Comparison of ENCODE assay signal across 1 cellular context in genomic region chr12:53053223-53054111, GRCh38.
TF ChIP-seq lines count a peak whose summit lies in the region.

No MANE protein-coding gene starts in this region.

TF ChIP-seq in HepG2, 621 proteins besides CTCF, POLR2A, EP300 and RAD21 (continued from another document and continues in another):
- no peak for TF ChIP-seq RFXANK (CRISPR knock-in tag; IDR thresholded peaks at IDR 0.05)
- TF ChIP-seq ZNF687 (CRISPR knock-in tag; IDR thresholded peaks at IDR 0.05) = no peak; the same call in 1 of the 2 replicates
- no peak for TF ChIP-seq ZZZ3 (CRISPR knock-in tag; IDR thresholded peaks at IDR 0.05; ENCODE audit: borderline replicate concordance)
- no peak for TF ChIP-seq ZIK1 (CRISPR knock-in tag; IDR thresholded peaks at IDR 0.05; ENCODE audit: borderline replicate concordance, low read depth)
- TF ChIP-seq ZNF766 (CRISPR knock-in tag; IDR thresholded peaks at IDR 0.05; ENCODE audit: borderline replicate concordance) = no peak
- no peak for TF ChIP-seq AGO1 (IDR thresholded peaks at IDR 0.05; ENCODE audit: low read depth, low read length, poor library complexity, severe bottlenecking)
- TF ChIP-seq MTA1 (CRISPR knock-in tag; IDR thresholded peaks at IDR 0.05; ENCODE audit: borderline replicate concordance) = no peak
- TF ChIP-seq, protein P1, sequence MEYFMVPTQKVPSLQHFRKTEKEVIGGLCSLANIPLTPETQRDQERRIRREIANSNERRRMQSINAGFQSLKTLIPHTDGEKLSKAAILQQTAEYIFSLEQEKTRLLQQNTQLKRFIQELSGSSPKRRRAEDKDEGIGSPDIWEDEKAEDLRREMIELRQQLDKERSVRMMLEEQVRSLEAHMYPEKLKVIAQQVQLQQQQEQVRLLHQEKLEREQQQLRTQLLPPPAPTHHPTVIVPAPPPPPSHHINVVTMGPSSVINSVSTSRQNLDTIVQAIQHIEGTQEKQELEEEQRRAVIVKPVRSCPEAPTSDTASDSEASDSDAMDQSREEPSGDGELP (IDR thresholded peaks at IDR 0.05; ENCODE audit: borderline replicate concordance, low read depth) = 0 out of 2 replicates have a peak, but pooled peaks have one; percentile 33
- TF ChIP-seq PHF21A (CRISPR knock-in tag; IDR thresholded peaks at IDR 0.05) = no peak
- TF ChIP-seq TCF7 (IDR thresholded peaks at IDR 0.05; ENCODE audit: low read depth) = no peak
- 0 out of 2 replicates have a peak, but pooled peaks have one; percentile 26 for TF ChIP-seq PRDM10 (CRISPR knock-in tag; IDR thresholded peaks at IDR 0.05; ENCODE audit: low read depth)
- no peak for TF ChIP-seq ZNF512 (CRISPR knock-in tag; IDR thresholded peaks at IDR 0.05)
- TF ChIP-seq ZNF577 (CRISPR knock-in tag; IDR thresholded peaks at IDR 0.05; ENCODE audit: borderline replicate concordance, low read depth) = no peak
- TF ChIP-seq, protein P2, sequence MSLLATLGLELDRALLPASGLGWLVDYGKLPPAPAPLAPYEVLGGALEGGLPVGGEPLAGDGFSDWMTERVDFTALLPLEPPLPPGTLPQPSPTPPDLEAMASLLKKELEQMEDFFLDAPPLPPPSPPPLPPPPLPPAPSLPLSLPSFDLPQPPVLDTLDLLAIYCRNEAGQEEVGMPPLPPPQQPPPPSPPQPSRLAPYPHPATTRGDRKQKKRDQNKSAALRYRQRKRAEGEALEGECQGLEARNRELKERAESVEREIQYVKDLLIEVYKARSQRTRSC (CRISPR knock-in tag; IDR thresholded peaks at IDR 0.05; ENCODE audit: low read depth) = no peak
- TF ChIP-seq ELF4 (CRISPR knock-in tag; IDR thresholded peaks at IDR 0.05; ENCODE audit: borderline replicate concordance) = no peak
- TF ChIP-seq GTF2F1 (IDR thresholded peaks at IDR 0.05; ENCODE audit: low read length) = no peak
- no peak for TF ChIP-seq AGO2 (optimal IDR thresholded peaks at IDR 0.05; ENCODE audit: low read depth, low read length)
- no peak for TF ChIP-seq ZFP36L1 (CRISPR knock-in tag; IDR thresholded peaks at IDR 0.05)
- TF ChIP-seq GFI1 (CRISPR knock-in tag; IDR thresholded peaks at IDR 0.05; ENCODE audit: borderline replicate concordance) = 0 out of 2 replicates have a peak, but pooled peaks have one; percentile 34
- TF ChIP-seq ATRX (CRISPR knock-in tag; IDR thresholded peaks at IDR 0.05; ENCODE audit: borderline replicate concordance) = no peak
- no peak for TF ChIP-seq MTA3 (CRISPR knock-in tag; IDR thresholded peaks at IDR 0.05)
- TF ChIP-seq HES4 (CRISPR knock-in tag; IDR thresholded peaks at IDR 0.05; ENCODE audit: borderline replicate concordance) = no peak
- TF ChIP-seq E2F2 (CRISPR knock-in tag; IDR thresholded peaks at IDR 0.05; ENCODE audit: borderline replicate concordance) = no peak
- no peak for TF ChIP-seq HNRNPK (IDR thresholded peaks at IDR 0.05; ENCODE audit: low read depth, low read length, poor library complexity, severe bottlenecking)
- no peak for TF ChIP-seq ARNT2 (CRISPR knock-in tag; IDR thresholded peaks at IDR 0.05; ENCODE audit: low read depth)
- no peak for TF ChIP-seq MEF2D (CRISPR knock-in tag; IDR thresholded peaks at IDR 0.05)
- peak; percentile 79; the same call in 1 of the 2 replicates for TF ChIP-seq GATAD2A (CRISPR knock-in tag; IDR thresholded peaks at IDR 0.05)
- no peak for TF ChIP-seq BCL3 (CRISPR knock-in tag; IDR thresholded peaks at IDR 0.05)
- no peak for TF ChIP-seq JUND (CRISPR knock-in tag; IDR thresholded peaks at IDR 0.05)
- TF ChIP-seq HDAC6 (IDR thresholded peaks at IDR 0.05; ENCODE audit: low read depth, low read length) = no peak
- TF ChIP-seq JUN (CRISPR knock-in tag; IDR thresholded peaks at IDR 0.05) = no peak
- no peak for TF ChIP-seq ZSCAN20 (CRISPR knock-in tag; IDR thresholded peaks at IDR 0.05; ENCODE audit: borderline replicate concordance)
- no peak for TF ChIP-seq ZNF138 (CRISPR knock-in tag; IDR thresholded peaks at IDR 0.05; ENCODE audit: low read depth)
- no peak for TF ChIP-seq ZNF552 (CRISPR knock-in tag; IDR thresholded peaks at IDR 0.05; ENCODE audit: borderline replicate concordance)
- TF ChIP-seq, protein P3, sequence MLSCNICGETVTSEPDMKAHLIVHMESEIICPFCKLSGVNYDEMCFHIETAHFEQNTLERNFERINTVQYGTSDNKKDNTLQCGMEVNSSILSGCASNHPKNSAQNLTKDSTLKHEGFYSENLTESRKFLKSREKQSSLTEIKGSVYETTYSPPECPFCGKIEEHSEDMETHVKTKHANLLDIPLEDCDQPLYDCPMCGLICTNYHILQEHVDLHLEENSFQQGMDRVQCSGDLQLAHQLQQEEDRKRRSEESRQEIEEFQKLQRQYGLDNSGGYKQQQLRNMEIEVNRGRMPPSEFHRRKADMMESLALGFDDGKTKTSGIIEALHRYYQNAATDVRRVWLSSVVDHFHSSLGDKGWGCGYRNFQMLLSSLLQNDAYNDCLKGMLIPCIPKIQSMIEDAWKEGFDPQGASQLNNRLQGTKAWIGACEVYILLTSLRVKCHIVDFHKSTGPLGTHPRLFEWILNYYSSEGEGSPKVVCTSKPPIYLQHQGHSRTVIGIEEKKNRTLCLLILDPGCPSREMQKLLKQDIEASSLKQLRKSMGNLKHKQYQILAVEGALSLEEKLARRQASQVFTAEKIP (CRISPR knock-in tag; IDR thresholded peaks at IDR 0.05; ENCODE audit: borderline replicate concordance) = no peak
- no peak for TF ChIP-seq MXD3 (CRISPR knock-in tag; IDR thresholded peaks at IDR 0.05)
- no peak for TF ChIP-seq ZBTB37 (CRISPR knock-in tag; IDR thresholded peaks at IDR 0.05)
- TF ChIP-seq, protein P4, sequence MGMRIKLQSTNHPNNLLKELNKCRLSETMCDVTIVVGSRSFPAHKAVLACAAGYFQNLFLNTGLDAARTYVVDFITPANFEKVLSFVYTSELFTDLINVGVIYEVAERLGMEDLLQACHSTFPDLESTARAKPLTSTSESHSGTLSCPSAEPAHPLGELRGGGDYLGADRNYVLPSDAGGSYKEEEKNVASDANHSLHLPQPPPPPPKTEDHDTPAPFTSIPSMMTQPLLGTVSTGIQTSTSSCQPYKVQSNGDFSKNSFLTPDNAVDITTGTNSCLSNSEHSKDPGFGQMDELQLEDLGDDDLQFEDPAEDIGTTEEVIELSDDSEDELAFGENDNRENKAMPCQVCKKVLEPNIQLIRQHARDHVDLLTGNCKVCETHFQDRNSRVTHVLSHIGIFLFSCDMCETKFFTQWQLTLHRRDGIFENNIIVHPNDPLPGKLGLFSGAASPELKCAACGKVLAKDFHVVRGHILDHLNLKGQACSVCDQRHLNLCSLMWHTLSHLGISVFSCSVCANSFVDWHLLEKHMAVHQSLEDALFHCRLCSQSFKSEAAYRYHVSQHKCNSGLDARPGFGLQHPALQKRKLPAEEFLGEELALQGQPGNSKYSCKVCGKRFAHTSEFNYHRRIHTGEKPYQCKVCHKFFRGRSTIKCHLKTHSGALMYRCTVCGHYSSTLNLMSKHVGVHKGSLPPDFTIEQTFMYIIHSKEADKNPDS (CRISPR knock-in tag; IDR thresholded peaks at IDR 0.05) = no peak
- TF ChIP-seq MED13 (CRISPR knock-in tag; IDR thresholded peaks at IDR 0.05) = no peak
- TF ChIP-seq ZNF746 (CRISPR knock-in tag; IDR thresholded peaks at IDR 0.05) = no peak
- TF ChIP-seq SRSF1 (optimal IDR thresholded peaks at IDR 0.05; ENCODE audit: low read depth, low read length) = no peak
- no peak for TF ChIP-seq REPIN1 (CRISPR knock-in tag; IDR thresholded peaks at IDR 0.05; ENCODE audit: borderline replicate concordance, low read depth)
- no peak for TF ChIP-seq SOX13 (IDR thresholded peaks at IDR 0.05)
- TF ChIP-seq SOX13 (CRISPR knock-in tag; conservative IDR thresholded peaks at IDR 0.05 in 1 of 2, IDR thresholded peaks at IDR 0.05 in 1 of 2) = peak in 1 of 2 experiments; percentile 19; a peak in 1 of 4 replicates
- no peak for TF ChIP-seq AHR (CRISPR knock-in tag; IDR thresholded peaks at IDR 0.05)
- TF ChIP-seq PLRG1 (conservative IDR thresholded peaks at IDR 0.05) = no peak
